Comparison of ENCODE assay signal across 13 cellular contexts in genomic region chr19:46828484-46828883, GRCh38. TPM values are rescaled to one million over a fixed set of nuclear protein-coding genes. Genes with fewer than 3 reads are reported as not detected.
DNase-seq lines count a peak whose midpoint lies in the region; ATAC-seq lines count a peak whose summit lies in the region.
"Had no signal": no experiment of that assay in that cellular context is flagged by ENCODE, and none has a peak within 500 bp of the region (broad histone marks: within the 10 kb centered on the region; RNA-seq: fewer than 3 reads in every experiment).

No MANE protein-coding gene starts in this region.

- H3K36me3 ChIP-seq in mesenchymal stem cell (ENCODE audit: control insufficient read depth in 1 of 2, insufficient read depth in 2 of 2, low read depth in 1 of 2, low read length in 2 of 2), result no peaks in the 10 kb centered on the region

- peaks cover 17% of the 10 kb centered on the region for H3K4me1 Mint-ChIP-seq in activated CD4-positive, alpha-beta T cell treated with anti-CD3 and anti-CD28 coated beads, Interleukin-2, amount 10 ng/mL, durations not matched to agents 7 days and 5 days
- H3K4me1 Mint-ChIP-seq in activated CD8-positive, alpha-beta T cell treated with anti-CD3 and anti-CD28 coated beads, Interleukin-2, amount 10 ng/mL, durations not matched to agents 7 days and 5 days (ENCODE audit: low read depth), result peaks cover 16% of the 10 kb centered on the region
- H3K4me1 Mint-ChIP-seq: H9 had no signal

- H3K4me1 ChIP-seq in mesenchymal stem cell (ENCODE audit: control insufficient read depth, insufficient read depth, low read depth, low read length), result peaks cover 4% of the 10 kb centered on the region

- H2AK5ac ChIP-seq in mesenchymal stem cell (ENCODE audit: low read length, severe bottlenecking), result no peak overlapping the region

- H4K8ac ChIP-seq in mesenchymal stem cell (ENCODE audit: low read length), result no peak overlapping the region

- no peak overlapping the region for H2AFZ ChIP-seq in mesenchymal stem cell (ENCODE audit: low read depth, low read length)

- no peak overlapping the region for H3K4ac ChIP-seq in mesenchymal stem cell (ENCODE audit: low read depth in 1 of 2, low read length in 2 of 2)

- H2BK12ac ChIP-seq in mesenchymal stem cell (ENCODE audit: low read length in 2 of 2), result no peak overlapping the region

- H3K4me3 ChIP-seq in mesenchymal stem cell (ENCODE audit: insufficient read depth in 1 of 2, low read depth in 1 of 2, low read length in 2 of 2), result no peak overlapping the region
- H3K4me3 ChIP-seq: SK-N-MC had no signal

- H3K18ac ChIP-seq in mesenchymal stem cell (ENCODE audit: low read depth in 1 of 2, low read length in 2 of 2), result no peak overlapping the region

- no peak overlapping the region for H3K27ac Mint-ChIP-seq in activated CD4-positive, alpha-beta T cell treated with anti-CD3 and anti-CD28 coated beads, Interleukin-2, amount 10 ng/mL, durations not matched to agents 7 days and 5 days
- no peak overlapping the region for H3K27ac Mint-ChIP-seq in activated CD8-positive, alpha-beta T cell treated with anti-CD3 and anti-CD28 coated beads, Interleukin-2, amount 10 ng/mL, durations not matched to agents 7 days and 5 days
- H3K27ac Mint-ChIP-seq: H9 had no signal

- H4K91ac ChIP-seq in mesenchymal stem cell (ENCODE audit: low read length), result no peak overlapping the region

- no peak overlapping the region for H2BK5ac ChIP-seq in mesenchymal stem cell (ENCODE audit: low read depth, low read length, poor library complexity, severe bottlenecking)

- no peaks in the 10 kb centered on the region for H3K36me3 Mint-ChIP-seq in activated CD4-positive, alpha-beta T cell treated with anti-CD3 and anti-CD28 coated beads, Interleukin-2, amount 10 ng/mL, durations not matched to agents 7 days and 5 days (ENCODE audit: low read depth)
- H3K36me3 Mint-ChIP-seq in activated CD8-positive, alpha-beta T cell treated with anti-CD3 and anti-CD28 coated beads, Interleukin-2, amount 10 ng/mL, durations not matched to agents 7 days and 5 days (ENCODE audit: low read depth), result no peaks in the 10 kb centered on the region

- H3K27me3 Mint-ChIP-seq in activated CD4-positive, alpha-beta T cell treated with anti-CD3 and anti-CD28 coated beads, Interleukin-2, amount 10 ng/mL, durations not matched to agents 7 days and 5 days, result no peaks in the 10 kb centered on the region
- no peaks in the 10 kb centered on the region for H3K27me3 Mint-ChIP-seq in activated CD8-positive, alpha-beta T cell treated with anti-CD3 and anti-CD28 coated beads, Interleukin-2, amount 10 ng/mL, durations not matched to agents 7 days and 5 days (ENCODE audit: low read depth)

- no peaks in the 10 kb centered on the region for H3K27me3 ChIP-seq in mesenchymal stem cell (ENCODE audit: control insufficient read depth in 1 of 2, insufficient read depth in 1 of 2, low read length in 2 of 2)

- H3K9me3 Mint-ChIP-seq in activated CD4-positive, alpha-beta T cell treated with anti-CD3 and anti-CD28 coated beads, Interleukin-2, amount 10 ng/mL, durations not matched to agents 7 days and 5 days, result no peaks in the 10 kb centered on the region
- no peaks in the 10 kb centered on the region for H3K9me3 Mint-ChIP-seq in activated CD8-positive, alpha-beta T cell treated with anti-CD3 and anti-CD28 coated beads, Interleukin-2, amount 10 ng/mL, durations not matched to agents 7 days and 5 days (ENCODE audit: insufficient read depth)

- no peaks in the 10 kb centered on the region for H3K79me1 ChIP-seq in mesenchymal stem cell (replicated peaks; ENCODE audit: low read length, poor library complexity, severe bottlenecking)

- no peak overlapping the region for H3K27ac ChIP-seq in mesenchymal stem cell (ENCODE audit: low read length, poor library complexity, severe bottlenecking)
- H3K27ac ChIP-seq: SK-N-MC had no signal

- H2BK120ac ChIP-seq in mesenchymal stem cell (ENCODE audit: low read depth, low read length), result no peak overlapping the region

- CTCF ChIA-PET in activated CD4-positive, alpha-beta T cell treated with anti-CD3 and anti-CD28 coated beads, Interleukin-2, amount 10 ng/mL, durations not matched to agents 7 days and 5 days (lab: Charles Lee), result interaction anchor here (0.6 to 4.7 kb wide), 6 partner anchors 12 to 226 kb away, joined by 3 to 28 read pairs (median 4); no protein-coding TSS in a partner anchor
- CTCF ChIA-PET in activated CD8-positive, alpha-beta T cell treated with anti-CD3 and anti-CD28 coated beads, Interleukin-2, amount 10 ng/mL, durations not matched to agents 7 days and 5 days (lab: Charles Lee), result interaction anchor here (1.0 to 2.2 kb wide), 2 partner anchors 12 to 28 kb away, joined by 3 to 10 read pairs; no protein-coding TSS in a partner anchor

- ATAC-seq in activated CD8-positive, alpha-beta T cell treated with anti-CD3 and anti-CD28 coated beads, Interleukin-2, amount 10 ng/mL, durations not matched to agents 7 days and 5 days, result no peak
- ATAC-seq in HG02759 (IDR thresholded peaks at IDR 0.05; ENCODE audit: unreplicated experiment) (no peak), GM18867 (IDR thresholded peaks at IDR 0.05; ENCODE audit: unreplicated experiment) (no peak)

- peak; percentile 37 to 41 for DNase-seq in activated CD4-positive, alpha-beta T cell treated with anti-CD3 and anti-CD28 coated beads for 24 hours (ENCODE audit: low read depth in 2 of 2)
- DNase-seq in activated CD4-positive, alpha-beta T cell treated with anti-CD3 and anti-CD28 coated beads, Interleukin-2, amount 10 ng/mL, durations not matched to agents 7 days and 5 days, result no peak
- peak; percentile 33 for DNase-seq in activated CD8-positive, alpha-beta T cell treated with anti-CD3 and anti-CD28 coated beads, Interleukin-2, amount 10 ng/mL, durations not matched to agents 7 days and 5 days
- DNase-seq in mesenchymal stem cell (peak; percentile 84), SHP77 (lab: John Stamatoyannopoulos, UW) (no peak)
- DNase-seq in stimulated activated CD8-positive, alpha-beta memory T cell treated with anti-CD3 and anti-CD28 coated beads, Interleukin-4, amount 100 ng/mL, for 4 hours (ENCODE audit: low read depth in 2 of 2, low spot score in 1 of 2), result peak; percentile 27
- DNase-seq: central memory CD4-positive, alpha-beta T cell; H9; NCI-H1436 treated with DMSO at 0.1 percent for 48 hours; nucleus accumbens had no signal

- 59% methylated on average over 5 of the region's 5 CpGs for WGBS in mesenchymal stem cell

- H3K4me2 ChIP-seq in mesenchymal stem cell (ENCODE audit: low read length, poor library complexity, severe bottlenecking), result no peak overlapping the region

- no peak overlapping the region for H3K23ac ChIP-seq in mesenchymal stem cell (ENCODE audit: low read length in 2 of 2)

- H3K9me3 ChIP-seq in mesenchymal stem cell (ENCODE audit: control insufficient read depth, low read length), result no peaks in the 10 kb centered on the region

- no peak overlapping the region for H3K4me3 Mint-ChIP-seq in activated CD4-positive, alpha-beta T cell treated with anti-CD3 and anti-CD28 coated beads, Interleukin-2, amount 10 ng/mL, durations not matched to agents 7 days and 5 days
- H3K4me3 Mint-ChIP-seq in activated CD8-positive, alpha-beta T cell treated with anti-CD3 and anti-CD28 coated beads, Interleukin-2, amount 10 ng/mL, durations not matched to agents 7 days and 5 days, result no peak overlapping the region
- H3K4me3 Mint-ChIP-seq: H9 had no signal

- no peak overlapping the region for H3K14ac ChIP-seq in mesenchymal stem cell (ENCODE audit: low read length in 2 of 2)

- POLR2A ChIA-PET in activated CD4-positive, alpha-beta T cell treated with anti-CD3 and anti-CD28 coated beads, Interleukin-2, amount 10 ng/mL, durations not matched to agents 7 days and 5 days (lab: Charles Lee), result interaction anchor here (0.7 kb wide), 1 partner anchor 111 kb away, joined by 6 read pairs; no protein-coding TSS in a partner anchor
- POLR2A ChIA-PET in activated CD8-positive, alpha-beta T cell treated with anti-CD3 and anti-CD28 coated beads, Interleukin-2, amount 10 ng/mL, durations not matched to agents 7 days and 5 days (lab: Charles Lee), result interaction anchor here (0.6 kb wide), 1 partner anchor 9 kb away, joined by 5 read pairs; no protein-coding TSS in a partner anchor

- H3K9ac ChIP-seq in mesenchymal stem cell (ENCODE audit: low read length), result no peak overlapping the region

- no peak overlapping the region for H2BK15ac ChIP-seq in mesenchymal stem cell (ENCODE audit: low read depth, poor library complexity, severe bottlenecking)

RNA-seq across cellular contexts. Expression of gene AP2S1, which starts 22.2 kb away (rescaled TPM):
- total RNA-seq in activated CD4-positive, alpha-beta T cell treated with anti-CD3 and anti-CD28 coated beads, Interleukin-2, amount 10 ng/mL, durations not matched to agents 7 days and 5 days, result 100 to 1,000 TPM; 130 to 136 TPM
- 100 to 1,000 TPM; 151 to 154 TPM for total RNA-seq in activated CD8-positive, alpha-beta T cell treated with anti-CD3 and anti-CD28 coated beads, Interleukin-2, amount 10 ng/mL, durations not matched to agents 7 days and 5 days
- 284 TPM for polyA plus RNA-seq in mesenchymal stem cell (2013, experiment 1 of 2)
- 308 TPM for polyA plus RNA-seq in mesenchymal stem cell (2013, experiment 2 of 2)

RNA-seq across cellular contexts. Expression of gene ARHGAP35, which starts 32.3 kb away (rescaled TPM):
- total RNA-seq in activated CD4-positive, alpha-beta T cell treated with anti-CD3 and anti-CD28 coated beads, Interleukin-2, amount 10 ng/mL, durations not matched to agents 7 days and 5 days, result 10 to 100 TPM; 24.7 to 25.5 TPM
- 10 to 100 TPM; 23.9 to 24.1 TPM for total RNA-seq in activated CD8-positive, alpha-beta T cell treated with anti-CD3 and anti-CD28 coated beads, Interleukin-2, amount 10 ng/mL, durations not matched to agents 7 days and 5 days
- 40.0 TPM for polyA plus RNA-seq in mesenchymal stem cell (2013, experiment 1 of 2)
- 36.9 TPM for polyA plus RNA-seq in mesenchymal stem cell (2013, experiment 2 of 2)

RNA-seq across cellular contexts. Expression of gene SLC1A5, which starts 40.1 kb away (rescaled TPM):
- 100 to 1,000 TPM; 104 to 108 TPM for total RNA-seq in activated CD4-positive, alpha-beta T cell treated with anti-CD3 and anti-CD28 coated beads, Interleukin-2, amount 10 ng/mL, durations not matched to agents 7 days and 5 days
- 100 to 1,000 TPM; 176 to 178 TPM for total RNA-seq in activated CD8-positive, alpha-beta T cell treated with anti-CD3 and anti-CD28 coated beads, Interleukin-2, amount 10 ng/mL, durations not matched to agents 7 days and 5 days
- polyA plus RNA-seq in mesenchymal stem cell (2013, experiment 1 of 2), result 164 TPM
- polyA plus RNA-seq in mesenchymal stem cell (2013, experiment 2 of 2), result 163 TPM

Comparison
In these comparisons a context has a peak if more than half of its experiments do, and no peak if none do; other contexts are left out.
1. DNase-seq: peak in activated CD4-positive, alpha-beta T cell treated with anti-CD3 and anti-CD28 coated beads for 24 hours (2 of 2), activated CD8-positive, alpha-beta T cell treated with anti-CD3 and anti-CD28 coated beads, Interleukin-2, amount 10 ng/mL, durations not matched to agents 7 days and 5 days (single experiment), mesenchymal stem cell (single experiment) and stimulated activated CD8-positive, alpha-beta memory T cell treated with anti-CD3 and anti-CD28 coated beads, Interleukin-4, amount 100 ng/mL, for 4 hours (2 of 2); none in activated CD4-positive, alpha-beta T cell treated with anti-CD3 and anti-CD28 coated beads, Interleukin-2, amount 10 ng/mL, durations not matched to agents 7 days and 5 days (single experiment) and SHP77 (0 of 2).